ENCODE assay signal across 8 cellular contexts in genomic region chr11:61791737-61792309, GRCh38. TPM values are rescaled to one million over a fixed set of nuclear protein-coding genes. Genes with fewer than 3 reads are reported as not detected.
DNase-seq lines count a peak whose midpoint lies in the region; ATAC-seq and TF ChIP-seq lines count a peak whose summit lies in the region.

No MANE protein-coding gene starts in this region.

- CTCF ChIA-PET in AG04450 (lab: Charles Lee): interaction anchor here (0.9 to 3.2 kb wide), 6 partner anchors 12 to 518 kb away, joined by 3 to 12 read pairs (median 6); no protein-coding TSS in a partner anchor

- POLR2A ChIA-PET in AG04450 (lab: Yijun Ruan, JAX): interaction anchor here (0.8 to 2.3 kb wide), 5 partner anchors 14 to 935 kb away, joined by 3 to 13 read pairs (median 3); partner anchors contain the start of gene HNRNPUL2

- DNase-seq in AG04450 (ENCODE audit: low read depth, low spot score): peak; percentile 83
- peak; percentile 94 for DNase-seq in RKO (ENCODE audit: low spot score)
- peak; percentile 96 for DNase-seq in brain microvascular endothelial cell
- no peak for DNase-seq in iPS DF 6.9 (ENCODE audit: low read depth, low spot score)
- peak; percentile 97 for DNase-seq in putamen (ENCODE audit: low spot score)
- DNase-seq in D341Med (ENCODE audit: low spot score): no peak

- H3K27me3 ChIP-seq in AG04450 (ENCODE audit: control insufficient read depth, insufficient read depth, low read length) (no peaks in the 10 kb centered on the region), HUES64 (ENCODE audit: insufficient read depth, low read length) (no peaks in the 10 kb centered on the region), brain microvascular endothelial cell (replicated peaks) (no peaks in the 10 kb centered on the region), iPS DF 6.9 (ENCODE audit: control insufficient read depth, insufficient read depth, low read length) (no peaks in the 10 kb centered on the region)

- H3K4me3 ChIP-seq in AG04450 (ENCODE audit: low read depth, low read length): peak overlapping the region; percentile 96
- peak overlapping the region; percentile 93 for H3K4me3 ChIP-seq in HUES64 (ENCODE audit: low read length)
- peak overlapping the region; percentile 86 for H3K4me3 ChIP-seq in brain microvascular endothelial cell (ENCODE audit: low read depth, low read length)
- H3K4me3 ChIP-seq in iPS DF 6.9 (ENCODE audit: low read length): peak overlapping the region; percentile 64; the same call in 1 of the 2 replicates

- WGBS in HUES64: 10% methylated on average over 14 of the region's 14 CpGs
- no CpG with 5 or more reads among the region's 14 CpGs for WGBS in iPS DF 6.9 (ENCODE audit: insufficient coverage, insufficient read length)

- ATAC-seq in GM18511 (IDR thresholded peaks at IDR 0.05; ENCODE audit: unreplicated experiment): peak; percentile 32

- H3K27ac ChIP-seq in AG04450 (ENCODE audit: low read depth, low read length) (peak overlapping the region; percentile 100), HUES64 (ENCODE audit: low read depth, low read length) (peak overlapping the region; percentile 93), brain microvascular endothelial cell (peak overlapping the region; percentile 100), iPS DF 6.9 (ENCODE audit: low read length) (no peak overlapping the region)

- H3K36me3 ChIP-seq in HUES64 (ENCODE audit: insufficient read depth, low read length): peaks cover 62% of the 10 kb centered on the region
- peaks cover 32% of the 10 kb centered on the region for H3K36me3 ChIP-seq in brain microvascular endothelial cell (replicated peaks)
- peaks cover 38% of the 10 kb centered on the region for H3K36me3 ChIP-seq in iPS DF 6.9 (ENCODE audit: control insufficient read depth, insufficient read depth, low read length)

- H3K9me3 ChIP-seq in AG04450 (ENCODE audit: control insufficient read depth, insufficient read depth, low read length) (no peaks in the 10 kb centered on the region; the same call in 1 of the 2 replicates), HUES64 (ENCODE audit: insufficient read depth, low read depth, low read length) (no peaks in the 10 kb centered on the region), iPS DF 6.9 (ENCODE audit: control insufficient read depth, insufficient read depth, low read length) (no peaks in the 10 kb centered on the region)

- H3K4me1 ChIP-seq in HUES64 (ENCODE audit: insufficient read depth, low read length) (peaks cover 7% of the 10 kb centered on the region; the same call in 1 of the 2 replicates), iPS DF 6.9 (ENCODE audit: control insufficient read depth, insufficient read depth, low read length) (no peaks in the 10 kb centered on the region)

- H3K9ac ChIP-seq in HUES64 (ENCODE audit: low read depth, low read length): peak overlapping the region; percentile 99

- in situ Hi-C loops in brain microvascular endothelial cell (cut with HindIII; ENCODE audit: low pct_ligation_motif_present, low sequenced_read_pairs): no loop called here

- TF ChIP-seq CTCF in AG04450 (IDR thresholded peaks at IDR 0.05; ENCODE audit: low read depth, low read length) (no peak), brain microvascular endothelial cell (IDR thresholded peaks at IDR 0.05; ENCODE audit: low read depth, low read length, missing control alignments) (peak; percentile 4)

RNA-seq across cellular contexts. Expression of gene TMEM258, which starts 0.6 kb away (rescaled TPM):
- 300 and 356 TPM in 2 replicates for polyA plus RNA-seq in AG04450 (2011; rRNA removed)
- 111 and 128 TPM in 2 replicates for polyA minus RNA-seq in AG04450 (2011; rRNA and poly(A)+ RNA removed)
- 242 TPM for polyA plus RNA-seq in HUES64 (2013, experiment 1 of 2)
- 247 TPM for polyA plus RNA-seq in HUES64 (2013, experiment 2 of 2)

RNA-seq across cellular contexts. Expression of gene FEN1, which starts 0.9 kb away (rescaled TPM):
- polyA plus RNA-seq in AG04450 (2011; rRNA removed): 7.1 and 8.4 TPM in 2 replicates
- polyA minus RNA-seq in AG04450 (2011; rRNA and poly(A)+ RNA removed): 8.6 and 10.3 TPM in 2 replicates
- 79.1 TPM for polyA plus RNA-seq in HUES64 (2013, experiment 1 of 2)
- polyA plus RNA-seq in HUES64 (2013, experiment 2 of 2): 74.8 TPM

RNA-seq across cellular contexts. Expression of gene FADS1, which starts 25.0 kb away (rescaled TPM):
- polyA plus RNA-seq in AG04450 (2011; rRNA removed): 50.4 and 52.4 TPM in 2 replicates
- 70.4 and 97.0 TPM in 2 replicates for polyA minus RNA-seq in AG04450 (2011; rRNA and poly(A)+ RNA removed)
- 120 TPM for polyA plus RNA-seq in HUES64 (2013, experiment 1 of 2)
- 137 TPM for polyA plus RNA-seq in HUES64 (2013, experiment 2 of 2)

RNA-seq across cellular contexts. Expression of gene FADS2, which starts 36.3 kb away (rescaled TPM):
- 183 and 218 TPM in 2 replicates for polyA plus RNA-seq in AG04450 (2011; rRNA removed)
- 383 and 456 TPM in 2 replicates for polyA minus RNA-seq in AG04450 (2011; rRNA and poly(A)+ RNA removed)
- polyA plus RNA-seq in HUES64 (2013, experiment 1 of 2): 487 TPM
- 532 TPM for polyA plus RNA-seq in HUES64 (2013, experiment 2 of 2)

RNA-seq across cellular contexts. Expression of gene MYRF, which starts 39.4 kb away (rescaled TPM):
- 2.7 and 4.2 TPM in 2 replicates for polyA plus RNA-seq in AG04450 (2011; rRNA removed)
- polyA minus RNA-seq in AG04450 (2011; rRNA and poly(A)+ RNA removed): 4.1 and 5.0 TPM in 2 replicates
- 3.8 TPM for polyA plus RNA-seq in HUES64 (2013, experiment 1 of 2)
- polyA plus RNA-seq in HUES64 (2013, experiment 2 of 2): 4.8 TPM

Comparison
In these comparisons a context has a peak if more than half of its experiments do, and no peak if none do; other contexts are left out.
1. DNase-seq: peak in AG04450 (single experiment), RKO (single experiment), brain microvascular endothelial cell (single experiment) and putamen (single experiment); none in iPS DF 6.9 (single experiment) and D341Med (single experiment).
2. Peak in every context shown above with its lines, with median percentiles within 50 percentile points of each other: H3K4me3 ChIP-seq.